In genomic region chr21:26795866-26796329, GRCh38 we compare ENCODE assay signal across 8 cellular contexts. TPM values are rescaled to one million over a fixed set of nuclear protein-coding genes. Genes with fewer than 3 reads are reported as not detected.
DNase-seq lines count a peak whose midpoint lies in the region; ATAC-seq, FAIRE-seq and TF ChIP-seq lines count a peak whose summit lies in the region.

No MANE protein-coding gene starts in this region.

- H3K27me3 ChIP-seq in adipocyte (replicated peaks; ENCODE audit: control insufficient read depth, insufficient read depth, low read length) = no peaks in the 10 kb centered on the region
- H3K27me3 ChIP-seq in Karpas-422 (ENCODE audit: low read length) = no peaks in the 10 kb centered on the region

- no peak overlapping the region for H3K4me2 ChIP-seq in Karpas-422 (ENCODE audit: low read depth, low read length, poor library complexity, severe bottlenecking)

- ATAC-seq in GM21447 (IDR thresholded peaks at IDR 0.05; ENCODE audit: unreplicated experiment) (no peak), GM18861 (IDR thresholded peaks at IDR 0.05; ENCODE audit: unreplicated experiment) (no peak)

- H3K9ac ChIP-seq in adipocyte (ENCODE audit: low read length) (no peak overlapping the region), Karpas-422 (ENCODE audit: low read length) (no peak overlapping the region)

- FAIRE-seq in H54 (lab: Jason Lieb, UNC) = no peak

- no peaks in the 10 kb centered on the region for H4K20me1 ChIP-seq in Karpas-422 (ENCODE audit: insufficient read depth, low read depth, low read length)

- TF ChIP-seq POLR2A in H54 (IDR thresholded peaks at IDR 0.05; ENCODE audit: low read depth, low read length) = no peak

- peak overlapping the region; percentile 24 for H3K4me3 ChIP-seq in adipocyte (ENCODE audit: low read length)
- no peak overlapping the region for H3K4me3 ChIP-seq in skeletal muscle cell (ENCODE audit: low read depth, low read length)
- no peak overlapping the region for H3K4me3 ChIP-seq in Karpas-422 (ENCODE audit: low read length)

- H2AFZ ChIP-seq in Karpas-422 (ENCODE audit: low read length) = no peak overlapping the region

- H3K4me1 ChIP-seq in adipocyte (ENCODE audit: control insufficient read depth, insufficient read depth, low read length) = peaks cover 23% of the 10 kb centered on the region
- no peaks in the 10 kb centered on the region for H3K4me1 ChIP-seq in Karpas-422 (ENCODE audit: low read length)

- no peaks in the 10 kb centered on the region for H3K36me3 ChIP-seq in adipocyte (ENCODE audit: control insufficient read depth, insufficient read depth, low read length, severe bottlenecking)
- H3K36me3 ChIP-seq in Karpas-422 (ENCODE audit: insufficient read depth, low read length) = no peaks in the 10 kb centered on the region

- no peak overlapping the region for H3K27ac ChIP-seq in Karpas-422 (ENCODE audit: low read length)

- no peaks in the 10 kb centered on the region for H3K9me3 ChIP-seq in adipocyte (ENCODE audit: control insufficient read depth, low read length)
- peaks cover 21% of the 10 kb centered on the region for H3K9me3 ChIP-seq in Karpas-422 (ENCODE audit: low read length)

- no peaks in the 10 kb centered on the region for H3K79me2 ChIP-seq in Karpas-422 (ENCODE audit: low read length)

- peak; percentile 40 for DNase-seq in H54 (ENCODE audit: insufficient read length, low spot score)
- peak; percentile 90 for DNase-seq in adipocyte (ENCODE audit: low read depth)
- DNase-seq in hepatic stellate cell (ENCODE audit: low spot score) = peak; percentile 72
- DNase-seq in skeletal muscle cell (ENCODE audit: low read depth) = peak; percentile 99
- DNase-seq in CD1c-positive myeloid dendritic cell (ENCODE audit: extremely low spot score) = no peak
- DNase-seq in Karpas-422 = no peak

- H3K9me2 ChIP-seq in Karpas-422 (replicated peaks; ENCODE audit: insufficient read depth, low read length) = no peaks in the 10 kb centered on the region

RNA-seq across cellular contexts. Expression of gene ADAMTS1, which starts 49.3 kb away (rescaled TPM):
- total RNA-seq in Karpas-422 (2014; rRNA removed; shearing (Covaris generic); ENCODE audit: low replicate concordance) = not detected in 2 replicates

Comparison
In these comparisons a context has a peak if more than half of its experiments do, and no peak if none do; other contexts are left out.
1. DNase-seq: peak in H54 (single experiment), adipocyte (single experiment), hepatic stellate cell (single experiment) and skeletal muscle cell (single experiment); none in CD1c-positive myeloid dendritic cell (single experiment) and Karpas-422 (single experiment).